ENCODE assay signal across 9 cellular contexts in the genomic region with DNA sequence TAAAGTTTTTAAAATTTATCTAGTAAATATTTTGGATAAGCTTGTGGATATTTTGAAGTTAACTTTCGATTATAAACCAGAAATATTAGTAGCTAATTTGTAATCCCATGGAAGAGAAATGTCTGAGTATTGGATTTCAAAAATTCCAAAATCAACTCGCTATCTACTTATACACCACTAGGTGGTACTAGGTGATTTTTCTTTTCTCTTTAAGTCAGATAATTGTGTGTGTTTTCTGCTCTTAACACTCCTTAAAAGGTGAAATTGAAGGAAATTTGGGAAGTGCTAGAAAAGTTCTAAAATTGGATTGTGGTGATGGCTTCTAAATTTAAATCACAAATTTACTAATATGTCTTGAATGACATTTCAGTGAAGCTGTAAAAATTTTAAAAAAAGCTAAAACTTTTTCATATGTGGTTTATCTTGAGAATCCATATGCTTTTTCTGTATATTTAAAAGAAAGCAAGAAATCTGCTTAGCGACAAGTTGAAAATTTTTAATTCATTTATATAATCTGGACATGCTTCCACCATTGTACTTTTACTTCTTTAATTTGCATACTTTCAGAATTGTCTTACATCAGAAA.
DNase-seq lines count a peak whose midpoint lies in the region; ATAC-seq and TF ChIP-seq lines count a peak whose summit lies in the region.
"Had no signal": no experiment of that assay in that cellular context is flagged by ENCODE, and none has a peak within 500 bp of the region (broad histone marks: within the 10 kb centered on the region; RNA-seq: fewer than 3 reads in every experiment).

No MANE protein-coding gene starts in this region.

- no peaks in the 10 kb centered on the region for H3K9me3 Mint-ChIP-seq in CD4-positive, alpha-beta memory T cell
- H3K9me3 Mint-ChIP-seq in GM23338: no peaks in the 10 kb centered on the region
- H3K9me3 Mint-ChIP-seq: IgD-negative memory B cell had no signal

- no peaks in the 10 kb centered on the region for H3K27me3 ChIP-seq in CD4-positive, alpha-beta memory T cell (ENCODE audit: insufficient read depth, low read length)
- no peaks in the 10 kb centered on the region for H3K27me3 ChIP-seq in GM23338 (ENCODE audit: insufficient read depth)

- H3K79me2 ChIP-seq in GM23338 (replicated peaks; ENCODE audit: insufficient read depth) (no peaks in the 10 kb centered on the region), OCI-LY7 (ENCODE audit: insufficient read depth, low read depth, low read length) (no peaks in the 10 kb centered on the region)

- peak in 1 of 2 experiments; percentile 71; a peak in 3 of 4 replicates for TF ChIP-seq CTCF in GM23338 (conservative IDR thresholded peaks at IDR 0.05; ENCODE audit: low read depth in 2 of 2)
- TF ChIP-seq CTCF in OCI-LY7 (conservative IDR thresholded peaks at IDR 0.05; ENCODE audit: low read length): peak; percentile 92
- TF ChIP-seq CTCF in epithelial cell of proximal tubule (conservative IDR thresholded peaks at IDR 0.05; ENCODE audit: low read depth, low read length): peak; percentile 63

- no peaks in the 10 kb centered on the region for H3K4me1 ChIP-seq in CD4-positive, alpha-beta memory T cell (ENCODE audit: insufficient read depth, low read length)
- H3K4me1 ChIP-seq in GM23338 (ENCODE audit: insufficient read depth): no peaks in the 10 kb centered on the region
- no peaks in the 10 kb centered on the region for H3K4me1 ChIP-seq in OCI-LY7 (ENCODE audit: insufficient read depth, low read length, poor library complexity, severe bottlenecking)

- H2AFZ ChIP-seq in GM23338 (no peak overlapping the region), OCI-LY7 (ENCODE audit: low read length) (no peak overlapping the region)

- H3F3A ChIP-seq in GM23338 (replicated peaks; ENCODE audit: low read depth): no peaks in the 10 kb centered on the region

- H3K27ac ChIP-seq in CD4-positive, alpha-beta memory T cell (ENCODE audit: low read depth, low read length): no peak overlapping the region
- H3K27ac ChIP-seq in GM23338 (ENCODE audit: low read depth): no peak overlapping the region
- no peak overlapping the region for H3K27ac ChIP-seq in OCI-LY7 (ENCODE audit: low read depth, low read length, poor library complexity, severe bottlenecking)

- H3K9me3 ChIP-seq in CD4-positive, alpha-beta memory T cell (ENCODE audit: control insufficient read depth in 1 of 2, low read length in 2 of 2): no peaks in the 10 kb centered on the region
- no peaks in the 10 kb centered on the region for H3K9me3 ChIP-seq in OCI-LY7 (ENCODE audit: low read length)

- CTCF ChIA-PET in CD4-positive, alpha-beta memory T cell (lab: Charles Lee; ENCODE audit: partially characterized antibody): interaction anchor here (1.0 to 10.1 kb wide), 11 partner anchors 11 to 149 kb away, joined by 3 to 223 read pairs (median 4); a partner anchor contains a TSS
- CTCF ChIA-PET in OCI-LY7 (lab: Charles Lee; ENCODE audit: unreplicated experiment): interaction anchor here (1.0 kb wide), 1 partner anchor 91 kb away, joined by 3 read pairs; a partner anchor contains a TSS

- POLR2A ChIA-PET in CD4-positive, alpha-beta memory T cell (lab: Charles Lee; ENCODE audit: partially characterized antibody): no interaction called here
- POLR2A ChIA-PET in OCI-LY7 (lab: Charles Lee): interaction anchor here (0.6 kb wide), 1 partner anchor 63 kb away, joined by 4 read pairs; no protein-coding TSS in a partner anchor

- BruUV-seq in OCI-LY7 (replicated peaks; lab: Mats Ljungman, UMichigan): no TSS peak

- H4K20me1 ChIP-seq in GM23338 (replicated peaks; ENCODE audit: insufficient read depth) (no peaks in the 10 kb centered on the region), OCI-LY7 (ENCODE audit: insufficient read depth, low read length) (no peaks in the 10 kb centered on the region)

- no peak overlapping the region for H3K27ac Mint-ChIP-seq in CD4-positive, alpha-beta memory T cell
- no peak overlapping the region for H3K27ac Mint-ChIP-seq in GM23338
- H3K27ac Mint-ChIP-seq: IgD-negative memory B cell had no signal

- no peak overlapping the region for H3K4me3 ChIP-seq in CD4-positive, alpha-beta memory T cell (ENCODE audit: low read length in 2 of 2)
- H3K4me3 ChIP-seq in GM23338 (no peak overlapping the region), OCI-LY7 (ENCODE audit: low read depth, low read length, poor library complexity, severe bottlenecking) (no peak overlapping the region), epithelial cell of proximal tubule (ENCODE audit: low read depth, low read length) (no peak overlapping the region)

- H3K4me3 Mint-ChIP-seq in CD4-positive, alpha-beta memory T cell: no peak overlapping the region
- no peak overlapping the region for H3K4me3 Mint-ChIP-seq in GM23338
- H3K4me3 Mint-ChIP-seq: IgD-negative memory B cell had no signal

- H3K9me2 ChIP-seq in GM23338 (ENCODE audit: insufficient read depth): no peaks in the 10 kb centered on the region; the same call in 1 of the 2 replicates
- H3K9me2 ChIP-seq in OCI-LY7 (ENCODE audit: insufficient read depth, low read length): no peaks in the 10 kb centered on the region

- peaks cover 2 to 5% of the 10 kb centered on the region in 2 donors for H3K27me3 Mint-ChIP-seq in CD4-positive, alpha-beta memory T cell
- no peaks in the 10 kb centered on the region for H3K27me3 Mint-ChIP-seq in GM23338 (ENCODE audit: insufficient read depth, low read depth, poor library complexity)
- H3K27me3 Mint-ChIP-seq: IgD-negative memory B cell had no signal

- H3K36me3 Mint-ChIP-seq in CD4-positive, alpha-beta memory T cell: no peaks in the 10 kb centered on the region
- H3K36me3 Mint-ChIP-seq in GM23338 (ENCODE audit: low read depth): no peaks in the 10 kb centered on the region
- H3K36me3 Mint-ChIP-seq: IgD-negative memory B cell had no signal

- DNase-seq in CD4-positive, alpha-beta memory T cell: peak in 4 of 5 donors; percentile 5 to 14 (median 10)
- DNase-seq in GM23338 (ENCODE audit: low spot score): peak; percentile 53
- peak; percentile 35 for DNase-seq in OCI-LY7 (ENCODE audit: low spot score)
- DNase-seq in epithelial cell of proximal tubule (ENCODE audit: low read depth): no peak
- DNase-seq in renal cortical epithelial cell (ENCODE audit: low read depth): peak; percentile 65
- no peak for DNase-seq in NK-92 (lab: John Stamatoyannopoulos, UW; ENCODE audit: unreplicated experiment)
- DNase-seq in activated CD8-positive, alpha-beta memory T cell treated with anti-CD3 and anti-CD28 coated beads, Interleukin-2, amount 50 U/mL, for 4 hours: no peak

- H3K4me1 Mint-ChIP-seq in CD4-positive, alpha-beta memory T cell: no peaks in the 10 kb centered on the region
- H3K4me1 Mint-ChIP-seq in GM23338: no peaks in the 10 kb centered on the region

- no peak overlapping the region for H3K4me2 ChIP-seq in GM23338
- no peak overlapping the region for H3K4me2 ChIP-seq in OCI-LY7 (ENCODE audit: low read length)

- no peaks in the 10 kb centered on the region for H3K36me3 ChIP-seq in CD4-positive, alpha-beta memory T cell (ENCODE audit: insufficient read depth, low read length)
- H3K36me3 ChIP-seq in GM23338 (ENCODE audit: insufficient read depth): no peaks in the 10 kb centered on the region
- no peaks in the 10 kb centered on the region for H3K36me3 ChIP-seq in OCI-LY7 (ENCODE audit: insufficient read depth, low read length)

- intact Hi-C loops in CD4-positive, alpha-beta memory T cell (cut with micrococcal nuclease): loop anchor here (1.0 to 5.0 kb wide), 3 partner anchors 114 to 1445 kb away; a partner anchor contains a TSS
- intact Hi-C loops in OCI-LY7 (cut with micrococcal nuclease; ENCODE audit: unreplicated experiment): loop anchor here (1.0 to 10.0 kb wide), 2 partner anchors 114 to 207 kb away; a partner anchor contains a TSS

- ATAC-seq in GM23338: no peak
- ATAC-seq in GM21737 (IDR thresholded peaks at IDR 0.05; ENCODE audit: unreplicated experiment): no peak

TF ChIP-seq in GM23338, 12 proteins besides CTCF, POLR2A, EP300 and RAD21:
- TF ChIP-seq, protein P1, sequence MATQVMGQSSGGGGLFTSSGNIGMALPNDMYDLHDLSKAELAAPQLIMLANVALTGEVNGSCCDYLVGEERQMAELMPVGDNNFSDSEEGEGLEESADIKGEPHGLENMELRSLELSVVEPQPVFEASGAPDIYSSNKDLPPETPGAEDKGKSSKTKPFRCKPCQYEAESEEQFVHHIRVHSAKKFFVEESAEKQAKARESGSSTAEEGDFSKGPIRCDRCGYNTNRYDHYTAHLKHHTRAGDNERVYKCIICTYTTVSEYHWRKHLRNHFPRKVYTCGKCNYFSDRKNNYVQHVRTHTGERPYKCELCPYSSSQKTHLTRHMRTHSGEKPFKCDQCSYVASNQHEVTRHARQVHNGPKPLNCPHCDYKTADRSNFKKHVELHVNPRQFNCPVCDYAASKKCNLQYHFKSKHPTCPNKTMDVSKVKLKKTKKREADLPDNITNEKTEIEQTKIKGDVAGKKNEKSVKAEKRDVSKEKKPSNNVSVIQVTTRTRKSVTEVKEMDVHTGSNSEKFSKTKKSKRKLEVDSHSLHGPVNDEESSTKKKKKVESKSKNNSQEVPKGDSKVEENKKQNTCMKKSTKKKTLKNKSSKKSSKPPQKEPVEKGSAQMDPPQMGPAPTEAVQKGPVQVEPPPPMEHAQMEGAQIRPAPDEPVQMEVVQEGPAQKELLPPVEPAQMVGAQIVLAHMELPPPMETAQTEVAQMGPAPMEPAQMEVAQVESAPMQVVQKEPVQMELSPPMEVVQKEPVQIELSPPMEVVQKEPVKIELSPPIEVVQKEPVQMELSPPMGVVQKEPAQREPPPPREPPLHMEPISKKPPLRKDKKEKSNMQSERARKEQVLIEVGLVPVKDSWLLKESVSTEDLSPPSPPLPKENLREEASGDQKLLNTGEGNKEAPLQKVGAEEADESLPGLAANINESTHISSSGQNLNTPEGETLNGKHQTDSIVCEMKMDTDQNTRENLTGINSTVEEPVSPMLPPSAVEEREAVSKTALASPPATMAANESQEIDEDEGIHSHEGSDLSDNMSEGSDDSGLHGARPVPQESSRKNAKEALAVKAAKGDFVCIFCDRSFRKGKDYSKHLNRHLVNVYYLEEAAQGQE (IDR thresholded peaks at IDR 0.05; ENCODE audit: unreplicated experiment): no peak
- TF ChIP-seq POLR2AphosphoS5 (IDR thresholded peaks at IDR 0.05; ENCODE audit: low read depth): no peak

Comparison
In these comparisons a context has a peak if more than half of its experiments do, and no peak if none do; other contexts are left out.
1. DNase-seq: peak in CD4-positive, alpha-beta memory T cell (4 of 5), GM23338 (single experiment), OCI-LY7 (single experiment) and renal cortical epithelial cell (single experiment); none in epithelial cell of proximal tubule (single experiment), NK-92 (single experiment) and activated CD8-positive, alpha-beta memory T cell treated with anti-CD3 and anti-CD28 coated beads, Interleukin-2, amount 50 U/mL, for 4 hours (single experiment).